ENCODE assay signal across 12 cellular contexts in genomic region chrX:70398899-70399298, GRCh38. TPM values are rescaled to one million over a fixed set of nuclear protein-coding genes. Genes with fewer than 3 reads are reported as not detected.
DNase-seq lines count a peak whose midpoint lies in the region; ATAC-seq and TF ChIP-seq lines count a peak whose summit lies in the region.
"Had no signal": no experiment of that assay in that cellular context is flagged by ENCODE, and none has a peak within 500 bp of the region (broad histone marks: within the 10 kb centered on the region; RNA-seq: fewer than 3 reads in every experiment).

No MANE protein-coding gene starts in this region.

- no peak for TF ChIP-seq RAD21 in IMR-90 (IDR thresholded peaks at IDR 0.05; ENCODE audit: low read length)

- H3K9ac ChIP-seq in IMR-90 (ENCODE audit: low read depth, low read length), result no peak overlapping the region

- H4K5ac ChIP-seq in IMR-90 (ENCODE audit: low read depth, low read length), result peak overlapping the region; percentile 72; the same call in 1 of the 2 replicates

- no peaks in the 10 kb centered on the region for H4K20me1 ChIP-seq in IMR-90 (ENCODE audit: insufficient read depth, low read length)

- in situ Hi-C loops in IMR-90 (cut with MboI; ENCODE audit: low sequenced_read_pairs), result no loop called here

- no peak overlapping the region for H3K23ac ChIP-seq in IMR-90 (ENCODE audit: low read depth, low read length)

- no peak overlapping the region for H2AK9ac ChIP-seq in IMR-90 (replicated peaks; ENCODE audit: low read depth, low read length, poor library complexity)

- no peaks in the 10 kb centered on the region for H3K9me3 ChIP-seq in IMR-90 (ENCODE audit: control insufficient read depth, insufficient read depth, low read length)
- H3K9me3 ChIP-seq: mucosa of descending colon had no signal

- H4K91ac ChIP-seq in IMR-90 (ENCODE audit: insufficient read depth, low read depth, low read length), result no peak overlapping the region

- TF ChIP-seq POLR2A in IMR-90 (IDR thresholded peaks at IDR 0.05; ENCODE audit: low read depth, low read length), result no peak

- H2BK120ac ChIP-seq in IMR-90 (ENCODE audit: low read depth, low read length), result peak overlapping the region; percentile 44; the same call in 1 of the 2 replicates

- no peak overlapping the region for H3K4ac ChIP-seq in IMR-90 (ENCODE audit: low read depth, low read length)

- H2AFZ ChIP-seq in IMR-90 (replicated peaks; ENCODE audit: low read length, poor library complexity), result no peak overlapping the region

- ATAC-seq in IMR-90 (ENCODE audit: low read depth), result no peak
- ATAC-seq in activated T-helper 17 cell treated with anti-CD3 and anti-CD28 coated beads, Interleukin-2, amount 50 U/mL, for 72 hours (replicated peaks), result peak; percentile 42
- ATAC-seq in Right ventricle myocardium superior (ENCODE audit: poor library complexity), result no peak
- ATAC-seq in GM21526 (IDR thresholded peaks at IDR 0.05; ENCODE audit: low FRiP score, unreplicated experiment), result no peak
- ATAC-seq: mucosa of descending colon had no signal

- no peak overlapping the region for H3K14ac ChIP-seq in IMR-90 (replicated peaks; ENCODE audit: low read depth, low read length)

- POLR2A ChIA-PET in IMR-90 (lab: Charles Lee; ENCODE audit: unreplicated experiment), result no interaction called here

- peak overlapping the region; percentile 16; the same call in 1 of the 2 replicates for H3K4me2 ChIP-seq in IMR-90 (ENCODE audit: low read depth, low read length)

- H4K8ac ChIP-seq in IMR-90 (ENCODE audit: low read depth in 2 of 2, low read length in 2 of 2), result no peak overlapping the region

- dilution Hi-C loops in IMR-90 (cut with HindIII; ENCODE audit: low sequenced_read_pairs, unreplicated experiment), result no loop called here

- H3K9me1 ChIP-seq in IMR-90 (ENCODE audit: insufficient read depth, low read length), result no peaks in the 10 kb centered on the region

- no peak overlapping the region for H2BK20ac ChIP-seq in IMR-90 (ENCODE audit: low read depth, low read length)

- H3K4me3 Mint-ChIP-seq in activated T-helper 17 cell treated with anti-CD3 and anti-CD28 coated beads, Interleukin-2, amount 50 U/mL, for 72 hours, result peak overlapping the region; percentile 23

- H3K36me3 ChIP-seq in IMR-90 (ENCODE audit: control insufficient read depth, insufficient read depth, low read length), result no peaks in the 10 kb centered on the region; the same call in 1 of the 2 replicates

- peak overlapping the region; percentile 38 for H2BK5ac ChIP-seq in IMR-90 (ENCODE audit: low read depth, low read length, poor library complexity, severe bottlenecking)

- H3K9me3 Mint-ChIP-seq in activated T-helper 17 cell treated with anti-CD3 and anti-CD28 coated beads, Interleukin-2, amount 50 U/mL, for 72 hours, result no peaks in the 10 kb centered on the region

- BruUV-seq in IMR-90 (replicated peaks; lab: Mats Ljungman, UMichigan), result no TSS peak

- no peaks in the 10 kb centered on the region for H3K27me3 ChIP-seq in IMR-90 (ENCODE audit: control insufficient read depth, insufficient read depth, low read length)

- H3K27ac ChIP-seq in IMR-90 (ENCODE audit: insufficient read depth, low read length), result no peak overlapping the region

- H2AK5ac ChIP-seq in IMR-90 (ENCODE audit: low read depth, low read length), result no peak overlapping the region

- 80% methylated on average over 1 of the region's 4 CpGs; no CpG with 5 or more reads in 1 of the 2 experiments for WGBS in IMR-90 (ENCODE audit: extremely low coverage in 2 of 2, insufficient read length in 1 of 2), 2 experiments

- DNase-seq in AG10803 (ENCODE audit: low read depth) (peak; percentile 51), IMR-90 (peak; percentile 16), iris pigment epithelial cell (ENCODE audit: low read depth) (peak; percentile 76), T-helper 9 cell (no peak), T1000 (lab: John Stamatoyannopoulos, UW) (no peak), Right ventricle myocardium superior (no peak)
- DNase-seq: COR-L47, mucosa of descending colon, NCI-H187 treated with DMSO at 0.1 percent for 48 hours had no signal

- H3K56ac ChIP-seq in IMR-90 (ENCODE audit: extremely low read depth, insufficient read depth, low read length), result no peak overlapping the region

- no peaks in the 10 kb centered on the region for H3K27me3 Mint-ChIP-seq in activated T-helper 17 cell treated with anti-CD3 and anti-CD28 coated beads, Interleukin-2, amount 50 U/mL, for 72 hours

- H3K27ac Mint-ChIP-seq in activated T-helper 17 cell treated with anti-CD3 and anti-CD28 coated beads, Interleukin-2, amount 50 U/mL, for 72 hours, result no peak overlapping the region

- intact Hi-C loops in IMR-90 (cut with micrococcal nuclease) (no loop called here), Right ventricle myocardium superior (cut with DNase I) (no loop called here)

- H3K36me3 Mint-ChIP-seq in activated T-helper 17 cell treated with anti-CD3 and anti-CD28 coated beads, Interleukin-2, amount 50 U/mL, for 72 hours (ENCODE audit: low read depth), result no peaks in the 10 kb centered on the region

- no peak overlapping the region for H2BK15ac ChIP-seq in IMR-90 (ENCODE audit: low read depth, low read length)

- H3K4me1 ChIP-seq in IMR-90 (ENCODE audit: control insufficient read depth, insufficient read depth, low read length), result no peaks in the 10 kb centered on the region

- no peaks in the 10 kb centered on the region for H3K79me1 ChIP-seq in IMR-90 (ENCODE audit: low read depth in 1 of 2, low read length in 2 of 2)

- H3K4me3 ChIP-seq in AG10803 (ENCODE audit: low read length) (no peak overlapping the region), IMR-90 (ENCODE audit: insufficient read depth, low read depth, low read length) (no peak overlapping the region)
- H3K4me3 ChIP-seq: mucosa of descending colon had no signal

- no peak for TF ChIP-seq CTCF in AG10803 (conservative IDR thresholded peaks at IDR 0.05; ENCODE audit: low read length)
- TF ChIP-seq CTCF in IMR-90 (conservative IDR thresholded peaks at IDR 0.05; ENCODE audit: low read depth, low read length), result no peak

- H3K18ac ChIP-seq in IMR-90 (ENCODE audit: low read depth, low read length), result 0 out of 2 replicates have a peak overlapping the region, but pooled peaks have one; percentile 6

- CTCF ChIA-PET in IMR-90 (lab: Yijun Ruan, JAX), result no interaction called here

- no peaks in the 10 kb centered on the region for H3K4me1 Mint-ChIP-seq in activated T-helper 17 cell treated with anti-CD3 and anti-CD28 coated beads, Interleukin-2, amount 50 U/mL, for 72 hours

TF ChIP-seq in IMR-90, 13 proteins besides CTCF, POLR2A, EP300 and RAD21:
- TF ChIP-seq BHLHE40 (IDR thresholded peaks at IDR 0.05; ENCODE audit: low read depth, low read length), result no peak
- TF ChIP-seq CEBPB (IDR thresholded peaks at IDR 0.05; ENCODE audit: low read depth, low read length), result peak; percentile 47; the same call in 1 of the 2 replicates
- no peak for TF ChIP-seq RFX5 (IDR thresholded peaks at IDR 0.05; ENCODE audit: low read depth, low read length)
- TF ChIP-seq CHD1 (IDR thresholded peaks at IDR 0.05; ENCODE audit: low read depth, low read length), result no peak

RNA-seq across cellular contexts. Expression of gene GDPD2, which starts 24.2 kb away (rescaled TPM):
- total RNA-seq in IMR-90 (2012; rRNA removed) (not detected in 2 replicates), Right ventricle myocardium superior (not detected)
- not detected in 2 replicates for polyA plus RNA-seq in IMR-90 (2012; rRNA removed)
- polyA plus RNA-seq in IMR-90 (2012; cell fraction: cytosol; rRNA removed), result not detected in 2 replicates
- 0.08 and 0.09 TPM in 2 replicates for polyA plus RNA-seq in IMR-90 (2012; cell fraction: nucleus; rRNA removed; ENCODE audit: low replicate concordance)
- total RNA-seq in activated T-helper 17 cell treated with anti-CD3 and anti-CD28 coated beads, Interleukin-2, amount 50 U/mL, for 72 hours, result under 1 TPM; 0.24 to 0.69 TPM
- total RNA-seq: skeletal muscle tissue had no signal

RNA-seq across cellular contexts. Expression of gene DLG3, which starts 45.7 kb away (rescaled TPM):
- total RNA-seq in IMR-90 (2012; rRNA removed) (18.9 and 27.1 TPM in 2 replicates), Right ventricle myocardium superior (7.4 TPM)
- polyA plus RNA-seq in IMR-90 (2012; rRNA removed), result 11.0 and 14.2 TPM in 2 replicates
- polyA plus RNA-seq in IMR-90 (2012; cell fraction: cytosol; rRNA removed), result 3.7 and 8.4 TPM in 2 replicates
- polyA plus RNA-seq in IMR-90 (2012; cell fraction: nucleus; rRNA removed; ENCODE audit: low replicate concordance), result 4.7 and 19.7 TPM in 2 replicates
- total RNA-seq in activated T-helper 17 cell treated with anti-CD3 and anti-CD28 coated beads, Interleukin-2, amount 50 U/mL, for 72 hours, result 10 to 100 TPM; 17.3 to 17.6 TPM

Comparison
In these comparisons a context has a peak if more than half of its experiments do, and no peak if none do; other contexts are left out.
1. DNase-seq: peak in AG10803 (single experiment), IMR-90 (single experiment) and iris pigment epithelial cell (single experiment); none in T-helper 9 cell (single experiment), T1000 (single experiment) and Right ventricle myocardium superior (single experiment).